In genomic region chr9:126347911-126348760, GRCh38 we compare ENCODE assay signal across 9 cellular contexts. TPM values are rescaled to one million over a fixed set of nuclear protein-coding genes. Genes with fewer than 3 reads are reported as not detected.
DNase-seq lines count a peak whose midpoint lies in the region; ATAC-seq, FAIRE-seq and TF ChIP-seq lines count a peak whose summit lies in the region.
"Had no signal": no experiment of that assay in that cellular context is flagged by ENCODE, and none has a peak within 500 bp of the region (broad histone marks: within the 10 kb centered on the region; RNA-seq: fewer than 3 reads in every experiment).

No MANE protein-coding gene starts in this region.

- H3K9ac ChIP-seq in KMS-11, result peak overlapping the region; percentile 50; the same call in 1 of the 2 replicates

- peaks cover 30% of the 10 kb centered on the region for H3K4me1 Mint-ChIP-seq in WTC11

- no peak for FAIRE-seq in urothelium cell line (lab: Jason Lieb, UNC)

- H3K27me3 ChIP-seq in KMS-11 (ENCODE audit: insufficient read depth, low read depth) (no peaks in the 10 kb centered on the region), layer of hippocampus (ENCODE audit: control insufficient read depth, insufficient read depth, low read length) (no peaks in the 10 kb centered on the region), stomach (no peaks in the 10 kb centered on the region)
- H3K27me3 ChIP-seq: testis had no signal

- H4K20me1 ChIP-seq in KMS-11 (ENCODE audit: insufficient read depth), result no peaks in the 10 kb centered on the region

- peaks cover 16% of the 10 kb centered on the region for H3K36me3 Mint-ChIP-seq in WTC11

- H3K36me3 ChIP-seq in KMS-11 (ENCODE audit: insufficient read depth) (no peaks in the 10 kb centered on the region), stomach (peaks cover 9 to 24% (median 17%) of the 10 kb centered on the region in 4 donors)

- TF ChIP-seq POLR2A in stomach (IDR thresholded peaks at IDR 0.05), result no peak

- peaks cover 0 to 6% (median 3%) of the 10 kb centered on the region in 4 donors for H3K9me3 ChIP-seq in stomach
- H3K9me3 ChIP-seq: testis had no signal

- H3K27ac ChIP-seq in KMS-11 (peak overlapping the region; percentile 88), layer of hippocampus (ENCODE audit: low read depth, low read length) (peak overlapping the region; percentile 81), stomach (peak overlapping the region in 4 of 5 donors; percentile 31 to 74 (median 60))

- POLR2A ChIA-PET in WTC11 (lab: Charles Lee), result interaction anchor here (1.2 kb wide), 1 partner anchor 12 kb away, joined by 4 read pairs; no protein-coding TSS in a partner anchor

- ATAC-seq in WTC11 (peak; percentile 83), HG02571 (IDR thresholded peaks at IDR 0.05; ENCODE audit: unreplicated experiment) (no peak)

- peak overlapping the region; percentile 69 for H3K4me2 ChIP-seq in KMS-11

- CTCF ChIA-PET in WTC11 (lab: Charles Lee), result interaction anchor here (1.1 to 1.4 kb wide), 4 partner anchors 12 to 152 kb away, joined by 3 to 8 read pairs (median 6); no protein-coding TSS in a partner anchor

- peaks cover 16% of the 10 kb centered on the region for H3K9me3 Mint-ChIP-seq in WTC11

- no peak overlapping the region for H3K4me3 Mint-ChIP-seq in WTC11

- no peaks in the 10 kb centered on the region for H3K27me3 Mint-ChIP-seq in WTC11 (ENCODE audit: low read depth)

- DNase-seq in WTC11 (ENCODE audit: low spot score), result no peak
- DNase-seq in stomach, result peak; percentile 65
- no peak for DNase-seq in urothelium cell line (ENCODE audit: low spot score)
- DNase-seq in cortex of kidney (lab: John Stamatoyannopoulos, UW), result no peak
- DNase-seq: activated CD4-positive, CD25-positive, alpha-beta regulatory T cell treated with anti-CD3 and anti-CD28 coated beads, Interleukin-2, amount 50 U/mL, for 72 hours; testis had no signal

- H3K4me1 ChIP-seq in KMS-11 (ENCODE audit: low read depth, poor library complexity, severe bottlenecking) (peaks cover 41% of the 10 kb centered on the region), stomach (peaks cover 5 to 31% (median 22%) of the 10 kb centered on the region in 4 donors)

- peak overlapping the region; percentile 36 for H2AFZ ChIP-seq in KMS-11 (ENCODE audit: low read depth)

- 44 to 56% (median 51%) methylated on average over 14 of the region's 14 CpGs for WGBS in stomach, 5 donors

- no peaks in the 10 kb centered on the region for H3K79me2 ChIP-seq in KMS-11 (ENCODE audit: insufficient read depth, low read depth)

- TF ChIP-seq CTCF in KMS-11 (conservative IDR thresholded peaks at IDR 0.05; ENCODE audit: low read depth, low read length), result no peak
- no peak for TF ChIP-seq CTCF in WTC11 (IDR thresholded peaks at IDR 0.05)
- TF ChIP-seq CTCF in stomach (IDR thresholded peaks at IDR 0.05), result no peak

- intact Hi-C loops in stomach (cut with DNase I; ENCODE audit: low total_unique reads), result no loop called here

- peak overlapping the region; percentile 62; the same call in 1 of the 2 replicates for H3K27ac Mint-ChIP-seq in WTC11

- no peak for TF ChIP-seq EP300 in stomach (IDR thresholded peaks at IDR 0.05)

- H3K4me3 ChIP-seq in KMS-11 (IDR thresholded peaks at IDR 0.05; ENCODE audit: insufficient read depth, low read depth, low read length), result no peak overlapping the region
- H3K4me3 ChIP-seq in stomach, result no peak overlapping the region
- H3K4me3 ChIP-seq: testis had no signal

TF ChIP-seq in WTC11, 78 proteins besides CTCF, POLR2A, EP300 and RAD21:
- TF ChIP-seq ZBTB43 (CRISPR knock-in tag; IDR thresholded peaks at IDR 0.05), result 0 out of 2 replicates have a peak, but pooled peaks have one; percentile 28
- no peak for TF ChIP-seq SMAD4 (CRISPR knock-in tag; IDR thresholded peaks at IDR 0.05)
- no peak for TF ChIP-seq USF2 (CRISPR knock-in tag; IDR thresholded peaks at IDR 0.05)
- 0 out of 2 replicates have a peak, but pooled peaks have one; percentile 41 for TF ChIP-seq SMAD3 (CRISPR knock-in tag; IDR thresholded peaks at IDR 0.05; ENCODE audit: borderline replicate concordance)
- TF ChIP-seq ZBTB21 (CRISPR knock-in tag; IDR thresholded peaks at IDR 0.05; ENCODE audit: borderline replicate concordance), result no peak
- TF ChIP-seq SP1 (CRISPR knock-in tag; conservative IDR thresholded peaks at IDR 0.05), result no peak
- TF ChIP-seq MAX (CRISPR knock-in tag; IDR thresholded peaks at IDR 0.05), result peak; percentile 76; the same call in 1 of the 2 replicates
- TF ChIP-seq KAT7 (CRISPR knock-in tag; IDR thresholded peaks at IDR 0.05; ENCODE audit: borderline replicate concordance), result no peak
- TF ChIP-seq HMGXB4 (CRISPR knock-in tag; IDR thresholded peaks at IDR 0.05), result no peak
- 0 out of 2 replicates have a peak, but pooled peaks have one; percentile 39 for TF ChIP-seq TEAD1 (CRISPR knock-in tag; IDR thresholded peaks at IDR 0.05)
- no peak for TF ChIP-seq ARID4B (CRISPR knock-in tag; IDR thresholded peaks at IDR 0.05; ENCODE audit: borderline replicate concordance)
- TF ChIP-seq ZNF232 (CRISPR knock-in tag; IDR thresholded peaks at IDR 0.05), result peak; percentile 54; the same call in 1 of the 2 replicates
TF ChIP-seq in WTC11: peak in this region for 5.

RNA-seq across cellular contexts. Expression of gene MVB12B, which starts 21.5 kb away (rescaled TPM):
- 4.9 to 5.7 TPM (median 5.5 TPM) in 3 replicates for total RNA-seq in WTC11 (2021)
- 10 to 100 TPM in 2 of 5 donors, 1 to 10 TPM in 3; 3.2 to 21.9 (median 7.3) TPM for total RNA-seq in stomach
- polyA plus RNA-seq in stomach, result 1 to 10 TPM; 2.3 to 6.4 (median 3.1) TPM
